ENCODE assay signal across 14 cellular contexts in genomic region chr10:26798298-26798697, GRCh38.
"Had no signal": no experiment of that assay in that cellular context is flagged by ENCODE, and none has a peak within 500 bp of the region (broad histone marks: within the 10 kb centered on the region; RNA-seq: fewer than 3 reads in every experiment).

No MANE protein-coding gene starts in this region.

- H2AFZ ChIP-seq: hepatocyte had no signal

- H3K27ac ChIP-seq: foreskin keratinocyte, hepatocyte had no signal

- H3K4me2 ChIP-seq: hepatocyte had no signal

- H3K4me3 Mint-ChIP-seq: activated naive CD4-positive, alpha-beta T cell treated with anti-CD3 and anti-CD28 coated beads for 36 hours; activated T-cell treated with anti-CD3 and anti-CD28 coated beads, Interleukin-2, amount 50 U/mL, for 4 hours; nephron; T-helper 1 cell treated with Interleukin-12 subunit alpha and Interleukin-12 subunit beta and Interleukin-4 antibody, amounts not matched to agents 30 μg/mL and 1 μg/mL, for 36 hours had no signal

- H3K4me1 Mint-ChIP-seq: nephron had no signal

- H3K4me3 ChIP-seq: hepatocyte, spleen had no signal

- H3K27me3 Mint-ChIP-seq: stimulated activated naive B cell treated with anti-CD40 and anti-IgM and Interleukin-4, amounts not matched to agents 10 μg/mL and 1 μg/mL and 100 μg/mL, for 72 hours had no signal

- DNase-seq: activated CD4-positive, alpha-beta T cell treated with anti-CD3 and anti-CD28 coated beads, Interleukin-2, amount 50 U/mL, for 1 hour; activated CD4-positive, CD25-positive, alpha-beta regulatory T cell treated with anti-CD3 and anti-CD28 coated beads, Interleukin-2, amount 50 U/mL, for 72 hours; activated CD8-positive, alpha-beta memory T cell treated with anti-CD3 and anti-CD28 coated beads, Interleukin-2, amount 50 U/mL, for 4 hours; activated naive CD4-positive, alpha-beta T cell treated with anti-CD3 and anti-CD28 coated beads for 36 hours; activated T-cell treated with anti-CD3 and anti-CD28 coated beads, Interleukin-2, amount 50 U/mL, for 4 hours; foreskin keratinocyte; occipital lobe; posterior cingulate gyrus; spleen; stimulated activated CD4-positive, alpha-beta T cell treated with anti-CD3 and anti-CD28 coated beads, Interleukin-4, amount 100 ng/mL, for 4 hours; stimulated activated naive B cell treated with anti-CD40 and anti-IgM and Interleukin-4, amounts not matched to agents 10 μg/mL and 1 μg/mL and 100 μg/mL, for 72 hours had no signal

- H3K27ac Mint-ChIP-seq: activated naive CD4-positive, alpha-beta T cell treated with anti-CD3 and anti-CD28 coated beads for 36 hours; nephron; T-helper 1 cell treated with Interleukin-12 subunit alpha and Interleukin-12 subunit beta and Interleukin-4 antibody, amounts not matched to agents 30 μg/mL and 1 μg/mL, for 36 hours had no signal

- ATAC-seq: activated T-cell treated with anti-CD3 and anti-CD28 coated beads, Interleukin-2, amount 50 U/mL, for 4 hours; foreskin keratinocyte; stimulated activated naive B cell treated with anti-CD40 and anti-IgM and Interleukin-4, amounts not matched to agents 10 μg/mL and 1 μg/mL and 100 μg/mL, for 72 hours had no signal

- H3K36me3 ChIP-seq: spleen had no signal

- H3K27me3 ChIP-seq: foreskin keratinocyte, hepatocyte, spleen had no signal
